In genomic region chr15:91849749-91850161, GRCh38 we compare ENCODE assay signal across 8 cellular contexts. TPM values are rescaled to one million over a fixed set of nuclear protein-coding genes. Genes with fewer than 3 reads are reported as not detected.
A peak's percentile ranks its signal among the peaks of the same experiment; 100 is the strongest.
DNase-seq lines count a peak whose midpoint lies in the region; ATAC-seq and TF ChIP-seq lines count a peak whose summit lies in the region.

No MANE protein-coding gene starts in this region.

- H3K9ac ChIP-seq in mammary epithelial cell (ENCODE audit: insufficient read depth, low read length), result no peak overlapping the region

- no peaks in the 10 kb centered on the region for H3K9me3 ChIP-seq in heart left ventricle
- no peaks in the 10 kb centered on the region for H3K9me3 ChIP-seq in mammary epithelial cell (replicated peaks; ENCODE audit: insufficient read depth, low read length)

- no peaks in the 10 kb centered on the region for H4K20me1 ChIP-seq in mammary epithelial cell (ENCODE audit: insufficient read depth, low read length)

- WGBS in heart left ventricle, 4 donors, result 76 to 87% (median 79%) methylated on average over 7 of the region's 7 CpGs
- 83% methylated on average over 6 of the region's 7 CpGs for WGBS in mammary epithelial cell (ENCODE audit: low coverage, missing lambda C conversion rate)

- H3K27ac Mint-ChIP-seq in activated naive CD4-positive, alpha-beta T cell treated with anti-CD3 and anti-CD28 coated beads, Interleukin-2, amount 10 ng/mL, durations not matched to agents 7 days and 5 days, result no peak overlapping the region

- H3K36me3 ChIP-seq in heart left ventricle (no peaks in the 10 kb centered on the region), mammary epithelial cell (ENCODE audit: insufficient read depth, low read length) (no peaks in the 10 kb centered on the region)

- ATAC-seq in heart left ventricle (no peak), left cardiac atrium (no peak), GM18511 (IDR thresholded peaks at IDR 0.05; ENCODE audit: unreplicated experiment) (no peak)

- in situ Hi-C loops in mammary epithelial cell (cut with MboI; ENCODE audit: low sequenced_read_pairs in 2 of 2), result loop anchor here (5.0 to 25.0 kb wide), 3 partner anchors 95 to 537 kb away; no protein-coding TSS in a partner anchor

- H3K9me3 Mint-ChIP-seq in activated naive CD4-positive, alpha-beta T cell treated with anti-CD3 and anti-CD28 coated beads, Interleukin-2, amount 10 ng/mL, durations not matched to agents 7 days and 5 days, result peaks cover 3% of the 10 kb centered on the region

- H3K27me3 ChIP-seq in heart left ventricle (no peaks in the 10 kb centered on the region), mammary epithelial cell (ENCODE audit: insufficient read depth, low read length) (no peaks in the 10 kb centered on the region)

- H3K4me2 ChIP-seq in mammary epithelial cell (ENCODE audit: insufficient read depth, low read depth, low read length), result no peak overlapping the region

- CTCF ChIA-PET in mammary epithelial cell (lab: Charles Lee; ENCODE audit: low non-redundant PET), result interaction anchor here (0.6 to 0.7 kb wide), 2 partner anchors 45 to 133 kb away, joined by 4 read pairs; no protein-coding TSS in a partner anchor
- CTCF ChIA-PET in activated naive CD4-positive, alpha-beta T cell treated with anti-CD3 and anti-CD28 coated beads, Interleukin-2, amount 10 ng/mL, durations not matched to agents 7 days and 5 days (lab: Charles Lee), result interaction anchor here (0.6 to 7.5 kb wide), 10 partner anchors 9 to 229 kb away, joined by 3 to 61 read pairs (median 6); no protein-coding TSS in a partner anchor

- TF ChIP-seq POLR2A in heart left ventricle (IDR thresholded peaks at IDR 0.05), result no peak

- no peak overlapping the region for H2AFZ ChIP-seq in mammary epithelial cell (ENCODE audit: low read depth, low read length)

- peaks cover 22% of the 10 kb centered on the region for H3K79me2 ChIP-seq in mammary epithelial cell (ENCODE audit: insufficient read depth, low read length)

- TF ChIP-seq CTCF in heart left ventricle (IDR thresholded peaks at IDR 0.05) (peak; percentile 34 to 68 (median 52)), mammary epithelial cell (conservative IDR thresholded peaks at IDR 0.05 in 1 of 2, IDR thresholded peaks at IDR 0.05 in 1 of 2; ENCODE audit: extremely low read depth in 1 of 2, insufficient read depth in 1 of 2, low read depth in 1 of 2, low read length in 2 of 2) (peak; percentile 73 to 83)

- H3K27me3 Mint-ChIP-seq in activated naive CD4-positive, alpha-beta T cell treated with anti-CD3 and anti-CD28 coated beads, Interleukin-2, amount 10 ng/mL, durations not matched to agents 7 days and 5 days, result peaks cover 28% of the 10 kb centered on the region

- no peak overlapping the region for H3K4me3 Mint-ChIP-seq in activated naive CD4-positive, alpha-beta T cell treated with anti-CD3 and anti-CD28 coated beads, Interleukin-2, amount 10 ng/mL, durations not matched to agents 7 days and 5 days

- H3K4me3 ChIP-seq in heart left ventricle (no peak overlapping the region), mammary epithelial cell (replicated peaks in 1 of 3; ENCODE audit: insufficient read depth in 1 of 3, low read depth in 2 of 3, low read length in 3 of 3) (no peak overlapping the region)

- peaks cover 39% of the 10 kb centered on the region for H3K4me1 Mint-ChIP-seq in activated naive CD4-positive, alpha-beta T cell treated with anti-CD3 and anti-CD28 coated beads, Interleukin-2, amount 10 ng/mL, durations not matched to agents 7 days and 5 days

- intact Hi-C loops in heart left ventricle (cut with DNase I) (loop anchor here (2.0 to 10.0 kb wide), 16 partner anchors 67 to 547 kb away; no protein-coding TSS in a partner anchor), left cardiac atrium (cut with DNase I) (loop anchor here (5.0 to 10.0 kb wide), 5 partner anchors 75 to 547 kb away; no protein-coding TSS in a partner anchor), mammary epithelial cell (cut with micrococcal nuclease) (loop anchor here (1.0 to 5.0 kb wide), 4 partner anchors 132 to 327 kb away; no protein-coding TSS in a partner anchor)

- dilution Hi-C loops in mammary epithelial cell (cut with HindIII; ENCODE audit: low sequenced_read_pairs), result loop anchor here (25.0 kb wide), 1 partner anchor 238 kb away; no protein-coding TSS in a partner anchor

- H3K36me3 Mint-ChIP-seq in activated naive CD4-positive, alpha-beta T cell treated with anti-CD3 and anti-CD28 coated beads, Interleukin-2, amount 10 ng/mL, durations not matched to agents 7 days and 5 days, result peaks cover 3% of the 10 kb centered on the region

- no peak for DNase-seq in heart left ventricle
- no peak for DNase-seq in left cardiac atrium
- peak; percentile 4 for DNase-seq in NCI-H748 treated with DMSO at 0.1 percent for 48 hours (lab: John Stamatoyannopoulos, UW)
- DNase-seq in mammary epithelial cell, result peak; percentile 57
- peak; percentile 79 for DNase-seq in medulla oblongata (ENCODE audit: extremely low spot score)
- no peak for DNase-seq in activated naive CD4-positive, alpha-beta T cell treated with anti-CD3 and anti-CD28 coated beads, Interleukin-2, amount 10 ng/mL, durations not matched to agents 7 days and 5 days
- no peak for DNase-seq in NCI-H345 treated with DMSO at 0.1 percent for 48 hours (lab: John Stamatoyannopoulos, UW; ENCODE audit: unreplicated experiment)

- H3K27ac ChIP-seq in heart left ventricle, result peak overlapping the region in 1 of 12 donors; percentile 12
- no peak overlapping the region for H3K27ac ChIP-seq in mammary epithelial cell (ENCODE audit: insufficient read depth, low read depth, low read length)

- H3K4me1 ChIP-seq in heart left ventricle (peaks cover 6 to 38% (median 19%) of the 10 kb centered on the region in 12 donors), mammary epithelial cell (ENCODE audit: insufficient read depth, low read length) (peaks cover 14% of the 10 kb centered on the region)

- BruUV-seq in mammary epithelial cell (replicated peaks; lab: Mats Ljungman, UMichigan), result no TSS peak

RNA-seq across cellular contexts. Expression of gene SLCO3A1, which starts 3.8 kb away (rescaled TPM):
- total RNA-seq in heart left ventricle (10 to 100 TPM; 26.3 to 64.2 (median 50.2) TPM), left cardiac atrium (10 to 100 TPM; 37.8 to 47.7 TPM), mammary epithelial cell (10 to 100 TPM in 1 of 2 donors, 1 to 10 TPM in 1; 9.5 to 41.8 TPM)
- polyA plus RNA-seq in heart left ventricle (10 to 100 TPM; 38.9 to 59.6 TPM), mammary epithelial cell (44.6 TPM)
- polyA minus RNA-seq in mammary epithelial cell, result 88.8 TPM

Comparison
In these comparisons a context has a peak if more than half of its experiments do, and no peak if none do; other contexts are left out.
1. DNase-seq: peak in NCI-H748 treated with DMSO at 0.1 percent for 48 hours (single experiment), mammary epithelial cell (single experiment) and medulla oblongata (single experiment); none in heart left ventricle (0 of 5), left cardiac atrium (single experiment), activated naive CD4-positive, alpha-beta T cell treated with anti-CD3 and anti-CD28 coated beads, Interleukin-2, amount 10 ng/mL, durations not matched to agents 7 days and 5 days (single experiment) and NCI-H345 treated with DMSO at 0.1 percent for 48 hours (single experiment).